In the genomic region with DNA sequence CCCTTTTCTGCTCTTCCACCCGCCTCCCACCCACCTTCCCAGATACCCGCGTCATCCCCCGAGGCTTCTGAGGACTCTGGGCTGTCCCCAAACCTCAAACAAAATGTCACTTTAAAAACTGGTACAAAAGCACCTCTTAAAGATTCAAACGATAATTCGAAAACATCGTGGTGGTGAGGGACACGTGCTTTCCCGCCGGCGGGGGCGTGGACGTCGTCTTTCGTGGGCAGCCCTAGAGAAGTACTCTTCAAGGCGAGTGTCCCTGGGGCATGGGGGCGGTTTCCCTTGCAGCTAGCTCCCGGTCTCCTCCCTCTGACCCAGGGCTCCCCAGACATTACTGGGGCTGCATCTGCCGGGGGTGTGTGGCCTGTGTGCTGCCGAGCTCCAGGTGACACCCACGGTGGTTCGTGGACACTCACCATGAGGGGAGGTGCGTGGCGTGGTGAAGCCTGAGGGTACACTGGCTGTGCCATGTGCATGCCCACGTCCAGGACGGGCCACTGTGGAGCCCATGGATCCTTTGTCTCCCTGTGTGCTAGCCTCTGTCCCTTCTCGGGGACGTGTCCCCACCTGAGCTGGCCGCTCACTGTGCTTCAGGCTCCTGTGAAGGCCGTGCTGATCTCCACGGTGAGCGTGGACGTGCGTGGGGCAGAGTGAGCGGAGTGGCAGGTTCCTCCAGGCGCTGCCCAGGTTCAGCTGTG, we compare ENCODE assay signal across 1 cellular context.
TF ChIP-seq lines count a peak whose summit lies in the region.

No MANE protein-coding gene starts in this region.

TF ChIP-seq in K562, 482 proteins besides CTCF, POLR2A, EP300 and RAD21:
- TF ChIP-seq ZNF197 (CRISPR knock-in tag; IDR thresholded peaks at IDR 0.05; ENCODE audit: low read depth) = no peak
- no peak for TF ChIP-seq ATF1 (CRISPR knock-in tag; IDR thresholded peaks at IDR 0.05)
- no peak for TF ChIP-seq ATF1 (tag; IDR thresholded peaks at IDR 0.05)
- TF ChIP-seq, protein P1, sequence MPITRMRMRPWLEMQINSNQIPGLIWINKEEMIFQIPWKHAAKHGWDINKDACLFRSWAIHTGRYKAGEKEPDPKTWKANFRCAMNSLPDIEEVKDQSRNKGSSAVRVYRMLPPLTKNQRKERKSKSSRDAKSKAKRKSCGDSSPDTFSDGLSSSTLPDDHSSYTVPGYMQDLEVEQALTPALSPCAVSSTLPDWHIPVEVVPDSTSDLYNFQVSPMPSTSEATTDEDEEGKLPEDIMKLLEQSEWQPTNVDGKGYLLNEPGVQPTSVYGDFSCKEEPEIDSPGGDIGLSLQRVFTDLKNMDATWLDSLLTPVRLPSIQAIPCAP (CRISPR knock-in tag; IDR thresholded peaks at IDR 0.05; ENCODE audit: borderline replicate concordance) = no peak
- no peak for TF ChIP-seq ESRRA (IDR thresholded peaks at IDR 0.05; ENCODE audit: borderline replicate concordance, low read depth)
- TF ChIP-seq, protein P2, sequence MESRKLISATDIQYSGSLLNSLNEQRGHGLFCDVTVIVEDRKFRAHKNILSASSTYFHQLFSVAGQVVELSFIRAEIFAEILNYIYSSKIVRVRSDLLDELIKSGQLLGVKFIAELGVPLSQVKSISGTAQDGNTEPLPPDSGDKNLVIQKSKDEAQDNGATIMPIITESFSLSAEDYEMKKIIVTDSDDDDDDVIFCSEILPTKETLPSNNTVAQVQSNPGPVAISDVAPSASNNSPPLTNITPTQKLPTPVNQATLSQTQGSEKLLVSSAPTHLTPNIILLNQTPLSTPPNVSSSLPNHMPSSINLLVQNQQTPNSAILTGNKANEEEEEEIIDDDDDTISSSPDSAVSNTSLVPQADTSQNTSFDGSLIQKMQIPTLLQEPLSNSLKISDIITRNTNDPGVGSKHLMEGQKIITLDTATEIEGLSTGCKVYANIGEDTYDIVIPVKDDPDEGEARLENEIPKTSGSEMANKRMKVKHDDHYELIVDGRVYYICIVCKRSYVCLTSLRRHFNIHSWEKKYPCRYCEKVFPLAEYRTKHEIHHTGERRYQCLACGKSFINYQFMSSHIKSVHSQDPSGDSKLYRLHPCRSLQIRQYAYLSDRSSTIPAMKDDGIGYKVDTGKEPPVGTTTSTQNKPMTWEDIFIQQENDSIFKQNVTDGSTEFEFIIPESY (CRISPR knock-in tag; IDR thresholded peaks at IDR 0.05) = 0 out of 2 replicates have a peak, but pooled peaks have one; percentile 21
- TF ChIP-seq NELFE (IDR thresholded peaks at IDR 0.05; ENCODE audit: insufficient read depth, insufficient read length) = no peak
